ENCODE assay signal across 12 cellular contexts in genomic region chr6:82568290-82568993, GRCh38.
A peak's percentile ranks its signal among the peaks of the same experiment; 100 is the strongest.
DNase-seq lines count a peak whose midpoint lies in the region; ATAC-seq and TF ChIP-seq lines count a peak whose summit lies in the region.
"Had no signal": no experiment of that assay in that cellular context is flagged by ENCODE, and none has a peak within 500 bp of the region (broad histone marks: within the 10 kb centered on the region; RNA-seq: fewer than 3 reads in every experiment).

No MANE protein-coding gene starts in this region.

- CTCF ChIA-PET in mammary epithelial cell (lab: Charles Lee; ENCODE audit: low non-redundant PET), result no interaction called here

- no peaks in the 10 kb centered on the region for H3K27me3 Mint-ChIP-seq in stimulated activated naive B cell treated with anti-CD40 and anti-IgM and Interleukin-4, amounts not matched to agents 10 μg/mL and 1 μg/mL and 100 μg/mL, for 72 hours

- no peak overlapping the region for H3K4me2 ChIP-seq in mammary epithelial cell (ENCODE audit: insufficient read depth, low read depth, low read length)
- H3K4me2 ChIP-seq: GM23338 had no signal

- H4K20me1 ChIP-seq in mammary epithelial cell (ENCODE audit: insufficient read depth, low read length), result no peaks in the 10 kb centered on the region

- DNase-seq in cerebellum (ENCODE audit: low spot score) (peak; percentile 7), mammary epithelial cell (no peak), HuH-7.5 (ENCODE audit: low spot score) (no peak), left colon (no peak)
- no peak for DNase-seq in stimulated activated naive B cell treated with anti-CD40 and anti-IgM and Interleukin-4, amounts not matched to agents 10 μg/mL and 1 μg/mL and 100 μg/mL, for 72 hours
- DNase-seq: activated CD8-positive, alpha-beta memory T cell treated with anti-CD3 and anti-CD28 coated beads, Interleukin-2, amount 10 ng/mL, durations not matched to agents 7 days and 5 days; kidney glomerular epithelial cell had no signal

- H3K4me3 ChIP-seq in mammary epithelial cell (replicated peaks in 1 of 3; ENCODE audit: insufficient read depth in 1 of 3, low read depth in 2 of 3, low read length in 3 of 3), result no peak overlapping the region
- H3K4me3 ChIP-seq: GM23338 had no signal

- WGBS in mammary epithelial cell (ENCODE audit: low coverage, missing lambda C conversion rate), result 71% methylated on average over 6 of the region's 6 CpGs

- H3K79me2 ChIP-seq in mammary epithelial cell (ENCODE audit: insufficient read depth, low read length), result no peaks in the 10 kb centered on the region
- H3K79me2 ChIP-seq: parathyroid adenoma had no signal

- no peak overlapping the region for H3K27ac Mint-ChIP-seq in stimulated activated naive B cell treated with anti-CD40 and anti-IgM and Interleukin-4, amounts not matched to agents 10 μg/mL and 1 μg/mL and 100 μg/mL, for 72 hours
- H3K27ac Mint-ChIP-seq: activated CD8-positive, alpha-beta memory T cell treated with anti-CD3 and anti-CD28 coated beads, Interleukin-2, amount 10 ng/mL, durations not matched to agents 7 days and 5 days; GM23338 had no signal

- dilution Hi-C loops in mammary epithelial cell (cut with HindIII; ENCODE audit: low sequenced_read_pairs), result no loop called here

- no peak overlapping the region for H2AFZ ChIP-seq in mammary epithelial cell (ENCODE audit: low read depth, low read length)
- H2AFZ ChIP-seq: GM23338, parathyroid adenoma had no signal

- no peak overlapping the region for H3K27ac ChIP-seq in mammary epithelial cell (ENCODE audit: insufficient read depth, low read depth, low read length)
- H3K27ac ChIP-seq: parathyroid adenoma had no signal

- no peaks in the 10 kb centered on the region for H3K36me3 Mint-ChIP-seq in stimulated activated naive B cell treated with anti-CD40 and anti-IgM and Interleukin-4, amounts not matched to agents 10 μg/mL and 1 μg/mL and 100 μg/mL, for 72 hours
- H3K36me3 Mint-ChIP-seq: activated CD8-positive, alpha-beta memory T cell treated with anti-CD3 and anti-CD28 coated beads, Interleukin-2, amount 10 ng/mL, durations not matched to agents 7 days and 5 days had no signal

- peaks cover 0 to 1% of the 10 kb centered on the region in 2 donors for H3K9me3 Mint-ChIP-seq in stimulated activated naive B cell treated with anti-CD40 and anti-IgM and Interleukin-4, amounts not matched to agents 10 μg/mL and 1 μg/mL and 100 μg/mL, for 72 hours
- H3K9me3 Mint-ChIP-seq: GM23338 had no signal

- BruUV-seq in mammary epithelial cell (replicated peaks; lab: Mats Ljungman, UMichigan), result no TSS peak

- no peak overlapping the region for H3K4me3 Mint-ChIP-seq in stimulated activated naive B cell treated with anti-CD40 and anti-IgM and Interleukin-4, amounts not matched to agents 10 μg/mL and 1 μg/mL and 100 μg/mL, for 72 hours
- H3K4me3 Mint-ChIP-seq: activated CD8-positive, alpha-beta memory T cell treated with anti-CD3 and anti-CD28 coated beads, Interleukin-2, amount 10 ng/mL, durations not matched to agents 7 days and 5 days; GM23338 had no signal

- no peak for TF ChIP-seq CTCF in mammary epithelial cell (conservative IDR thresholded peaks at IDR 0.05 in 1 of 2, IDR thresholded peaks at IDR 0.05 in 1 of 2; ENCODE audit: extremely low read depth in 1 of 2, insufficient read depth in 1 of 2, low read depth in 1 of 2, low read length in 2 of 2)

- ATAC-seq in GM18867 (IDR thresholded peaks at IDR 0.05; ENCODE audit: unreplicated experiment), result peak; percentile 100
- peak; percentile 99 for ATAC-seq in GM21786 (IDR thresholded peaks at IDR 0.05; ENCODE audit: unreplicated experiment)
- ATAC-seq in HG03432 (IDR thresholded peaks at IDR 0.05; ENCODE audit: unreplicated experiment), result peak; percentile 99
- ATAC-seq in stimulated activated naive B cell treated with anti-CD40 and anti-IgM and Interleukin-4, amounts not matched to agents 10 μg/mL and 1 μg/mL and 100 μg/mL, for 72 hours (replicated peaks), result no peak
- ATAC-seq in left colon, result no peak
- ATAC-seq: activated CD8-positive, alpha-beta memory T cell treated with anti-CD3 and anti-CD28 coated beads, Interleukin-2, amount 10 ng/mL, durations not matched to agents 7 days and 5 days; GM23338 had no signal

- H3K9me3 ChIP-seq in mammary epithelial cell (replicated peaks; ENCODE audit: insufficient read depth, low read length), result no peaks in the 10 kb centered on the region

- H3K4me1 ChIP-seq in mammary epithelial cell (ENCODE audit: insufficient read depth, low read length), result peaks cover 3% of the 10 kb centered on the region
- H3K4me1 ChIP-seq: parathyroid adenoma had no signal

- H3K9ac ChIP-seq in mammary epithelial cell (ENCODE audit: insufficient read depth, low read length), result no peak overlapping the region
- H3K9ac ChIP-seq: parathyroid adenoma had no signal

- intact Hi-C loops in mammary epithelial cell (cut with micrococcal nuclease), result no loop called here
- intact Hi-C loops in left colon (cut with DNase I, micrococcal nuclease), result no loop called here

- H3K4me1 Mint-ChIP-seq in stimulated activated naive B cell treated with anti-CD40 and anti-IgM and Interleukin-4, amounts not matched to agents 10 μg/mL and 1 μg/mL and 100 μg/mL, for 72 hours, result no peaks in the 10 kb centered on the region
- H3K4me1 Mint-ChIP-seq: activated CD8-positive, alpha-beta memory T cell treated with anti-CD3 and anti-CD28 coated beads, Interleukin-2, amount 10 ng/mL, durations not matched to agents 7 days and 5 days had no signal

- in situ Hi-C loops in mammary epithelial cell (cut with MboI; ENCODE audit: low sequenced_read_pairs in 2 of 2), result no loop called here

- no peaks in the 10 kb centered on the region for H3K36me3 ChIP-seq in mammary epithelial cell (ENCODE audit: insufficient read depth, low read length)

- no peaks in the 10 kb centered on the region for H3K27me3 ChIP-seq in mammary epithelial cell (ENCODE audit: insufficient read depth, low read length)

Comparison
In these comparisons a context has a peak if more than half of its experiments do, and no peak if none do; other contexts are left out.
1. ATAC-seq: peak in GM18867 (single experiment), GM21786 (single experiment) and HG03432 (single experiment); none in stimulated activated naive B cell treated with anti-CD40 and anti-IgM and Interleukin-4, amounts not matched to agents 10 μg/mL and 1 μg/mL and 100 μg/mL, for 72 hours (0 of 2) and left colon (single experiment).